20 cellular contexts compared by ENCODE assay signal in the genomic region with DNA sequence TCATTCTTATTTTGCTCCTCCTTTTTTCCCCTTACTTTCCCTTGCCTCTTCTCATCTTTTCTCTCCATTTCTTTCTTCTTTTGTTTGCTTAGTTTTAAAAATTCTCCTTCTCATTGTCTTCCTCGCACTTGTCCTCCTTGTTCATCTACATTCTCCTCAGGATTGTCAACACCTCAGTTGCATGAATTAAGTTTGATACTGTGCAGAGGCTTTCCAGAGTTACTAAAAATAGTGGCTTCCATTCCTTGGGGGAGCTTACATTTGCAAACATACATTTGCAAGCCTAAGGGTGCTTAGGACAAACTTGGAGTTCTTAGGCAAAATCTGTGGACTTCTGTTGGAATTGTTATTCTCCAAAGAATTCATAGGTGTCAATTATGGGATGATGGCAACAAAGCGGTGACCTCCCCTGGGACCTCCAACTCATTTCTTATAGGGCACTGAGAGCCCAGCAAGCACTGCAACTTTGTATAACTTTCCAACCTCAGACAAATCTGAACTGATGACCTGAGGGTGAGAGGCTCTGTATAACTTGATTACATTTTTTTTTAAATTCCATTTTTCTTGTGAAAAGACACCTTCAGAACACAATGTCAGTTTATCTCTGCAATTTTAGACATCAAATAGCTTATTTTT.
DNase-seq lines count a peak whose midpoint lies in the region; ATAC-seq and TF ChIP-seq lines count a peak whose summit lies in the region.
"Had no signal": no experiment of that assay in that cellular context is flagged by ENCODE, and none has a peak within 500 bp of the region (broad histone marks: within the 10 kb centered on the region; RNA-seq: fewer than 3 reads in every experiment).

No MANE protein-coding gene starts in this region.

- DNase-seq in Right ventricle myocardium superior (no peak), left cardiac atrium (no peak), heart right ventricle (no peak), cardiac septum (ENCODE audit: low spot score) (no peak), upper lobe of left lung (no peak)
- DNase-seq: 8988T; ACHN; AML-193; BE2C; CD4-positive, alpha-beta T cell; CD8-positive, alpha-beta memory T cell; DMS 273 treated with DMSO at 0.1 percent for 48 hours; DMS79; GDM1; GOT3; HCEC 1CT had no signal

- TF ChIP-seq RAD21 in neural cell (conservative IDR thresholded peaks at IDR 0.05) = no peak

- no peak overlapping the region for H2AFZ ChIP-seq in neural cell (ENCODE audit: low read depth, low read length)

- 51 to 64% methylated on average over 2 of the region's 2 CpGs for WGBS in heart right ventricle, 2 donors
- 75 to 84% methylated on average over 2 of the region's 2 CpGs for WGBS in upper lobe of left lung, 2 donors

- H3K36me3 ChIP-seq in heart right ventricle (no peaks in the 10 kb centered on the region), neural cell (ENCODE audit: insufficient read depth, low read length) (no peaks in the 10 kb centered on the region), upper lobe of left lung (no peaks in the 10 kb centered on the region)
- H3K36me3 ChIP-seq: BE2C; BLaER1 treated with 17β-estradiol and CSF1 and Interleukin-3, amounts not matched to agents 10 nM and 100 nM had no signal

- peaks cover 0 to 12% (median 0%) of the 10 kb centered on the region in 9 donors for H3K4me1 ChIP-seq in heart right ventricle
- H3K4me1 ChIP-seq in upper lobe of left lung = no peaks in the 10 kb centered on the region
- H3K4me1 ChIP-seq: A549; BE2C; BLaER1 treated with 17β-estradiol and CSF1 and Interleukin-3, amounts not matched to agents 10 nM and 100 nM had no signal

- no peaks in the 10 kb centered on the region for H3F3A ChIP-seq in neural cell (ENCODE audit: insufficient read depth, low read length, poor library complexity, severe bottlenecking)

- intact Hi-C loops in Right ventricle myocardium superior (cut with DNase I) = no loop called here
- intact Hi-C loops in left cardiac atrium (cut with DNase I) = no loop called here
- intact Hi-C loops in heart right ventricle (cut with DNase I) = loop anchor here in 1 of 10 donors (10.0 kb wide), 1 partner anchor 61 kb away; no protein-coding TSS in a partner anchor
- intact Hi-C loops in cardiac septum (cut with DNase I) = no loop called here

- H3K9me3 ChIP-seq in heart right ventricle (no peaks in the 10 kb centered on the region), neural cell (ENCODE audit: low read length) (no peaks in the 10 kb centered on the region), upper lobe of left lung (no peaks in the 10 kb centered on the region)
- H3K9me3 ChIP-seq: A549; BE2C; BLaER1 treated with 17β-estradiol and CSF1 and Interleukin-3, amounts not matched to agents 10 nM and 100 nM had no signal

- H3K27me3 ChIP-seq in heart right ventricle = no peaks in the 10 kb centered on the region
- no peaks in the 10 kb centered on the region for H3K27me3 ChIP-seq in neural cell (ENCODE audit: insufficient read depth, low read depth, low read length)
- H3K27me3 ChIP-seq in upper lobe of left lung = no peaks in the 10 kb centered on the region
- H3K27me3 ChIP-seq: BE2C; BLaER1 treated with 17β-estradiol and CSF1 and Interleukin-3, amounts not matched to agents 10 nM and 100 nM had no signal

- H3K9me2 ChIP-seq in neural cell (ENCODE audit: insufficient read depth, low read length) = no peaks in the 10 kb centered on the region

- TF ChIP-seq EP300 in neural cell (conservative IDR thresholded peaks at IDR 0.05; ENCODE audit: poor library complexity, severe bottlenecking) (no peak), upper lobe of left lung (IDR thresholded peaks at IDR 0.05) (no peak)

- H3K27ac ChIP-seq in heart right ventricle = no peak overlapping the region
- peak overlapping the region; percentile 77 for H3K27ac ChIP-seq in neural cell (ENCODE audit: low read length)
- no peak overlapping the region for H3K27ac ChIP-seq in upper lobe of left lung
- H3K27ac ChIP-seq: A549; BLaER1 treated with 17β-estradiol and CSF1 and Interleukin-3, amounts not matched to agents 10 nM and 100 nM had no signal

- H3K4me3 ChIP-seq in heart right ventricle (no peak overlapping the region), neural cell (ENCODE audit: low read length) (no peak overlapping the region), upper lobe of left lung (no peak overlapping the region)
- H3K4me3 ChIP-seq: A549; BLaER1 treated with 17β-estradiol and CSF1 and Interleukin-3, amounts not matched to agents 10 nM and 100 nM; GM12878 had no signal

- TF ChIP-seq POLR2A in upper lobe of left lung (IDR thresholded peaks at IDR 0.05) = no peak

- TF ChIP-seq CTCF in heart right ventricle (IDR thresholded peaks at IDR 0.05) (no peak), neural cell (IDR thresholded peaks at IDR 0.05; ENCODE audit: poor library complexity, severe bottlenecking) (no peak), upper lobe of left lung (IDR thresholded peaks at IDR 0.05) (no peak)

- ATAC-seq in Right ventricle myocardium superior (ENCODE audit: poor library complexity) (peak; percentile 85), left cardiac atrium (no peak), heart right ventricle (peak in 6 of 8 donors; percentile 61 to 76 (median 70)), upper lobe of left lung (ENCODE audit: low FRiP score in 2 of 2) (no peak)
- ATAC-seq: A549, GM12878 had no signal

- H3K9ac ChIP-seq in neural cell (ENCODE audit: low read length) = no peak overlapping the region
- H3K9ac ChIP-seq: BLaER1 treated with 17β-estradiol and CSF1 and Interleukin-3, amounts not matched to agents 10 nM and 100 nM had no signal

- no peaks in the 10 kb centered on the region for H4K20me1 ChIP-seq in neural cell (ENCODE audit: insufficient read depth)
- H4K20me1 ChIP-seq: BLaER1 treated with 17β-estradiol and CSF1 and Interleukin-3, amounts not matched to agents 10 nM and 100 nM had no signal

- H3K4me2 ChIP-seq in neural cell (ENCODE audit: low read length) = peak overlapping the region; percentile 38
- H3K4me2 ChIP-seq: A549; BLaER1 treated with 17β-estradiol and CSF1 and Interleukin-3, amounts not matched to agents 10 nM and 100 nM had no signal

- H3K79me2 ChIP-seq in neural cell (replicated peaks; ENCODE audit: insufficient read depth, low read length) = no peaks in the 10 kb centered on the region

TF ChIP-seq in neural cell, 6 proteins besides CTCF, POLR2A, EP300 and RAD21:
- TF ChIP-seq TAF1 (IDR thresholded peaks at IDR 0.05; ENCODE audit: low read depth) = no peak
TF ChIP-seq in neural cell: peak in this region for 0.

Comparison
In these comparisons a context has a peak if more than half of its experiments do, and no peak if none do; other contexts are left out.
1. ATAC-seq: peak in Right ventricle myocardium superior (single experiment) and heart right ventricle (6 of 8); none in left cardiac atrium (0 of 2) and upper lobe of left lung (0 of 2).